In genomic region chr6:70108230-70108629, GRCh38 we compare ENCODE assay signal across 8 cellular contexts.
DNase-seq lines count a peak whose midpoint lies in the region; TF ChIP-seq lines count a peak whose summit lies in the region.

No MANE protein-coding gene starts in this region.

- H3K36me3 ChIP-seq in SK-N-MC (ENCODE audit: insufficient read depth, low read length) (peaks cover 16% of the 10 kb centered on the region), smooth muscle cell (ENCODE audit: low read depth) (no peaks in the 10 kb centered on the region)
- H3K36me3 ChIP-seq in effector memory CD4-positive, alpha-beta T cell (ENCODE audit: control insufficient read depth, insufficient read depth, low read length), result no peaks in the 10 kb centered on the region

- H3K79me2 ChIP-seq in smooth muscle cell (ENCODE audit: low read depth), result no peaks in the 10 kb centered on the region

- peak overlapping the region; percentile 64 for H3K4me2 ChIP-seq in smooth muscle cell

- no peaks in the 10 kb centered on the region for H3F3A ChIP-seq in smooth muscle cell (ENCODE audit: low read depth)

- TF ChIP-seq CTCF in GM12873 (IDR thresholded peaks at IDR 0.05; ENCODE audit: insufficient read depth, low read depth, low read length, missing control alignments) (peak; percentile 60), smooth muscle cell (IDR thresholded peaks at IDR 0.05; ENCODE audit: borderline replicate concordance, insufficient read depth, poor library complexity, severe bottlenecking) (peak; percentile 72)

- H3K4me1 ChIP-seq in smooth muscle cell (ENCODE audit: low read depth), result peaks cover 12% of the 10 kb centered on the region
- no peaks in the 10 kb centered on the region for H3K4me1 ChIP-seq in effector memory CD4-positive, alpha-beta T cell (ENCODE audit: control insufficient read depth, insufficient read depth, low read length, poor library complexity, severe bottlenecking)

- peak overlapping the region; percentile 57 for H2AFZ ChIP-seq in smooth muscle cell (ENCODE audit: low read depth)

- DNase-seq in AG08395 (ENCODE audit: low spot score), result peak; percentile 45
- peak; percentile 17 for DNase-seq in HuH-7 (ENCODE audit: low spot score)
- DNase-seq in SK-N-MC (ENCODE audit: low read depth, low spot score), result peak; percentile 88
- peak; percentile 31 for DNase-seq in foreskin melanocyte
- DNase-seq in smooth muscle cell (lab: John Stamatoyannopoulos, UW; ENCODE audit: unreplicated experiment), result no peak
- DNase-seq in effector memory CD4-positive, alpha-beta T cell, result no peak
- no peak for DNase-seq in NCI-H226

- H3K9ac ChIP-seq in SK-N-MC (ENCODE audit: insufficient read length) (peak overlapping the region; percentile 31), smooth muscle cell (ENCODE audit: low read depth) (no peak overlapping the region)

- WGBS in smooth muscle cell (ENCODE audit: low lambda C conversion rate), result 61% methylated on average over 1 of the region's 1 CpG

- H3K9me3 ChIP-seq in SK-N-MC (ENCODE audit: low read depth, low read length) (0 out of 2 replicates have a peak, but pooled peaks cover 6% of the 10 kb centered on the region), smooth muscle cell (replicated peaks; ENCODE audit: low read depth) (no peaks in the 10 kb centered on the region)
- H3K9me3 ChIP-seq in effector memory CD4-positive, alpha-beta T cell (ENCODE audit: control insufficient read depth, low read length), result no peaks in the 10 kb centered on the region

- peak overlapping the region; percentile 97 for H3K27ac ChIP-seq in SK-N-MC
- no peak overlapping the region for H3K27ac ChIP-seq in smooth muscle cell (ENCODE audit: low read depth)
- no peak overlapping the region for H3K27ac ChIP-seq in effector memory CD4-positive, alpha-beta T cell (ENCODE audit: insufficient read depth, low read length, poor library complexity, severe bottlenecking)

- H3K4me3 ChIP-seq in SK-N-MC (peak overlapping the region; percentile 28), smooth muscle cell (no peak overlapping the region)
- H3K4me3 ChIP-seq in effector memory CD4-positive, alpha-beta T cell (ENCODE audit: insufficient read depth, low read depth, low read length, poor library complexity, severe bottlenecking), result no peak overlapping the region

- H3K27me3 ChIP-seq in smooth muscle cell (ENCODE audit: low read depth), result no peaks in the 10 kb centered on the region
- H3K27me3 ChIP-seq in effector memory CD4-positive, alpha-beta T cell (replicated peaks; ENCODE audit: control insufficient read depth, insufficient read depth, low read length, poor library complexity, severe bottlenecking), result no peaks in the 10 kb centered on the region

- no peaks in the 10 kb centered on the region for H4K20me1 ChIP-seq in smooth muscle cell (ENCODE audit: low read depth)

Comparison
In these comparisons a context has a peak if more than half of its experiments do, and no peak if none do; other contexts are left out.
1. DNase-seq: peak in AG08395 (single experiment), HuH-7 (single experiment), SK-N-MC (single experiment) and foreskin melanocyte (single experiment); none in smooth muscle cell (single experiment), effector memory CD4-positive, alpha-beta T cell (0 of 3) and NCI-H226 (single experiment).